ENCODE assay signal across 8 cellular contexts in the genomic region with DNA sequence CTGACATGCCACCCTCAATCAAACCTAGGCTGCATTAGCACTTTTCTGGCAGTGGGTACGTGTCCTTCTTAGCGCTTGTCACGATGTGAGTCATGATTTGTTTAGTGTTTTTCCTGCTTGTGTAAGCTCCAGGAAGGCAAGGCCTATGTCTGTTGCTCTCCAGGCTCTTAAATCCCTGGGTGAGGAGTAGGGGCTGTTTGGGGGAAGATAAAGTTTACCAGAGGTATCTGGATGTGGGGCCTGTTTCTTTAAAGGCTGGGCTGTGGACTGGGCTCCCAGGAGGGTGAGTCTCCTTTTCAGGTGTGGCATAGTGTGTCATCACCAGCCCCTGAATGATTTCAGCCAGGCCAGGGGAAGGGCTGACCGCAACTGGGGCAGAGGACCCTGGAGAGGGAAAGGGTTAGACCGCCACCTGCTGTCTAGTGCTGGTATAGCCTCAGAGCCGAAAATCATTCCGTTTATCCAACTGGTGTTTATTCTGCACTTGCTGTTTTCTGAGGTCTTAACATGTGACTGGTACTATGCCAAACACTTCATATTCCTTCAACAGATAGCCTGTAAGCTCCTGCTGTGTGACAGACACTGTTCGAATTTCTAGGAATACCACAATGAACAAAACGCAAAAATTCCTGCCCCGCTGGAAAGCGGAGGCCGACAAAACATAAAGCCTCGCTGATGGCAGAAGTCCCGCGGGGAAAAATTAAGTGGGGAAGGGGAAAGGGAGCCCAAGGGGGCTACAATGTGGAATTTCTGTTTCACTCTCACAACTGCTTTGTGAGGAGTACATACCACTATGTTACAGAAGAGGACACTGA. TPM values are rescaled to one million over a fixed set of nuclear protein-coding genes. Genes with fewer than 3 reads are reported as not detected.
A peak's percentile ranks its signal among the peaks of the same experiment; 100 is the strongest.
DNase-seq lines count a peak whose midpoint lies in the region; ATAC-seq and TF ChIP-seq lines count a peak whose summit lies in the region.

No MANE protein-coding gene starts in this region.

- no peak overlapping the region for H2BK15ac ChIP-seq in mesendoderm (replicated peaks; ENCODE audit: low read depth)

- TF ChIP-seq CTCF in CD4-positive, alpha-beta T cell (IDR thresholded peaks at IDR 0.05) = peak; percentile 92

- WGBS in mesendoderm (ENCODE audit: extremely low coverage, insufficient coverage, low lambda C conversion rate) = no CpG with 5 or more reads among the region's 15 CpGs

- H3K36me3 ChIP-seq in H7 (replicated peaks; ENCODE audit: control insufficient read depth, insufficient read depth, low read length) (peaks cover 2% of the 10 kb centered on the region; the same call in 1 of the 2 replicates), mesendoderm (ENCODE audit: control insufficient read depth, insufficient read depth, low read length) (no peaks in the 10 kb centered on the region)

- H3K27me3 Mint-ChIP-seq in CD4-positive, alpha-beta T cell = peaks cover 43% of the 10 kb centered on the region

- H3K27me3 ChIP-seq in CD4-positive, alpha-beta T cell (ENCODE audit: control insufficient read depth, insufficient read depth, low read length) = peaks cover 7% of the 10 kb centered on the region
- H3K27me3 ChIP-seq in H7 (ENCODE audit: control insufficient read depth, insufficient read depth, low read length) (no peaks in the 10 kb centered on the region), mesendoderm (ENCODE audit: insufficient read depth, low read length, poor library complexity) (no peaks in the 10 kb centered on the region)

- no peaks in the 10 kb centered on the region for H3K79me1 ChIP-seq in mesendoderm (ENCODE audit: low read length)

- H3K4me3 ChIP-seq in H7 (ENCODE audit: insufficient read depth, low read depth, low read length) (no peak overlapping the region), mesendoderm (ENCODE audit: low read length) (no peak overlapping the region)

- no peak overlapping the region for H3K4me2 ChIP-seq in mesendoderm (ENCODE audit: low read length)

- H3K18ac ChIP-seq in mesendoderm (ENCODE audit: low read length) = no peak overlapping the region

- no peaks in the 10 kb centered on the region for H3K4me1 ChIP-seq in mesendoderm (ENCODE audit: control insufficient read depth, low read depth, low read length)

- H3K79me2 ChIP-seq in mesendoderm (ENCODE audit: control insufficient read depth, insufficient read depth, low read length) = no peaks in the 10 kb centered on the region

- peak; percentile 62 for ATAC-seq in CD4-positive, alpha-beta T cell (ENCODE audit: poor library complexity)
- ATAC-seq in GM19455 (IDR thresholded peaks at IDR 0.05; ENCODE audit: unreplicated experiment) = no peak

- CTCF ChIA-PET in CD4-positive, alpha-beta T cell (lab: Charles Lee) = interaction anchor here (0.7 to 1.6 kb wide), 2 partner anchors 28 to 161 kb away, joined by 3 to 4 read pairs; no protein-coding TSS in a partner anchor

- no peak overlapping the region for H2AK5ac ChIP-seq in mesendoderm (ENCODE audit: low read length)

- intact Hi-C loops in CD4-positive, alpha-beta T cell (cut with DNase I, micrococcal nuclease) = loop anchor here (1.0 to 5.0 kb wide), 7 partner anchors 27 to 621 kb away; no protein-coding TSS in a partner anchor

- POLR2A ChIA-PET in CD4-positive, alpha-beta T cell (lab: Charles Lee) = interaction anchor here (0.8 kb wide), 1 partner anchor 28 kb away, joined by 3 read pairs; no protein-coding TSS in a partner anchor

- no peaks in the 10 kb centered on the region for H3K9me3 ChIP-seq in CD4-positive, alpha-beta T cell (ENCODE audit: control insufficient read depth, low read length)

- H3K4ac ChIP-seq in mesendoderm (ENCODE audit: low read depth, low read length) = no peak overlapping the region

- H3K36me3 Mint-ChIP-seq in CD4-positive, alpha-beta T cell (ENCODE audit: low read depth) = no peaks in the 10 kb centered on the region

- H3K56ac ChIP-seq in mesendoderm (ENCODE audit: low read length) = peak overlapping the region; percentile 34

- no peak overlapping the region for H3K23ac ChIP-seq in mesendoderm (ENCODE audit: low read length)

- H3K4me3 Mint-ChIP-seq in CD4-positive, alpha-beta T cell = no peak overlapping the region

- no peak overlapping the region for H4K5ac ChIP-seq in mesendoderm (ENCODE audit: low read length)

- no peaks in the 10 kb centered on the region for H3K4me1 Mint-ChIP-seq in CD4-positive, alpha-beta T cell (ENCODE audit: low read depth)

- DNase-seq in CD4-positive, alpha-beta T cell = peak; percentile 28 to 70 (median 56)
- DNase-seq in H7 = peak; percentile 91
- DNase-seq in NCI-H774 (lab: John Stamatoyannopoulos, UW) = peak; percentile 92
- peak; percentile 76 to 83 for DNase-seq in activated CD4-positive, alpha-beta T cell treated with anti-CD3 and anti-CD28 coated beads, Interleukin-2, amount 50 U/mL, for 48 hours
- peak; percentile 44 for DNase-seq in effector CD8-positive, alpha-beta T cell (lab: John Stamatoyannopoulos, UW)
- DNase-seq in mesendoderm = peak; percentile 79
- peak; percentile 54 for DNase-seq in stimulated activated CD8-positive, alpha-beta memory T cell treated with anti-CD3 and anti-CD28 coated beads, Interleukin-15, amount 100 ng/mL, for 24 hours (ENCODE audit: low read depth)

- H3K9ac ChIP-seq in mesendoderm (ENCODE audit: low read length) = no peak overlapping the region

- H4K8ac ChIP-seq in mesendoderm (ENCODE audit: low read depth, low read length) = no peak overlapping the region

- no peak overlapping the region for H3K27ac ChIP-seq in CD4-positive, alpha-beta T cell (ENCODE audit: low read depth, low read length)
- H3K27ac ChIP-seq in mesendoderm (ENCODE audit: low read depth, low read length) = no peak overlapping the region

- no peak overlapping the region for H2BK120ac ChIP-seq in mesendoderm (ENCODE audit: low read depth, low read length)

- no peaks in the 10 kb centered on the region for H3K9me3 Mint-ChIP-seq in CD4-positive, alpha-beta T cell

- no peak overlapping the region for H3K27ac Mint-ChIP-seq in CD4-positive, alpha-beta T cell

- H2BK5ac ChIP-seq in mesendoderm (ENCODE audit: low read length) = no peak overlapping the region

RNA-seq across cellular contexts. Expression of a gene that starts 9.7 kb away (rescaled TPM):
- total RNA-seq in CD4-positive, alpha-beta T cell = under 1 TPM in 1 of 2 experiments, not detected in 1; 0.11 TPM
- total RNA-seq in H7 (2014; rRNA removed; shearing (Covaris generic)) = 39.2 and 40.0 TPM in 2 replicates
- 17.7 TPM for polyA plus RNA-seq in mesendoderm (2013, experiment 1 of 2)
- 17.0 TPM for polyA plus RNA-seq in mesendoderm (2013, experiment 2 of 2)

RNA-seq across cellular contexts. Expression of a gene that starts 49.8 kb away (rescaled TPM):
- not detected for total RNA-seq in CD4-positive, alpha-beta T cell
- total RNA-seq in H7 (2014; rRNA removed; shearing (Covaris generic)) = 14.4 and 15.6 TPM in 2 replicates
- polyA plus RNA-seq in mesendoderm (2013, experiment 1 of 2) = 13.3 TPM
- polyA plus RNA-seq in mesendoderm (2013, experiment 2 of 2) = 13.1 TPM

Comparison
In these comparisons a context has a peak if more than half of its experiments do, and no peak if none do; other contexts are left out.
1. RNA of a gene that starts 9.7 kb away (total RNA-seq): 39.2 to 40.0 TPM in H7; 0.11 TPM in CD4-positive, alpha-beta T cell; every median in the first group is over 10 times any median in the second.
2. RNA of a gene that starts 49.8 kb away (total RNA-seq): 14.4 to 15.6 TPM in H7; not detected in CD4-positive, alpha-beta T cell; every median in the first group is over 10 times any median in the second.
3. Peak in every context shown above with its lines, with median percentiles within 50 percentile points of each other: DNase-seq.